ENCODE assay signal across 27 cellular contexts in the genomic region with DNA sequence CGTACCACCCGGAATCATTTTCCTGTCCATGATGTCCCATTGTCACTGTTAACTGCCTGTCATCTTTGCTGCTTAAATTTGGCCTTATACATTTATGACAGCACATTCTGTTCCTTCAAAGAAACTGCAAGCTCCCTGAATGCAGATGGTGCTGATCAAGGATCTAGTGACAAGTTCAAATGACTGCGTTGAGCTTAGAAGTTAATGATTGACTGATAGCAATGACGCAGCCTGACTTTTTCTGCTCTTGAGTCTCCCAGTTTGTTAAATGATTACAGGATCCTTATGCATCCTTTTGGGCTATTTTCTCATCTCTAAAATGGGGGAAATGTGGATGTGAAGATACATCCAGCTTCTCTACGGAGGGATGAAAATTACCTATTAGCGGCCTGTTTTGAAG.
A peak's percentile ranks its signal among the peaks of the same experiment; 100 is the strongest.
DNase-seq lines count a peak whose midpoint lies in the region; ATAC-seq, FAIRE-seq and TF ChIP-seq lines count a peak whose summit lies in the region.
"Had no signal": no experiment of that assay in that cellular context is flagged by ENCODE, and none has a peak within 500 bp of the region (broad histone marks: within the 10 kb centered on the region; RNA-seq: fewer than 3 reads in every experiment).

No MANE protein-coding gene starts in this region.

- DNase-seq in D721Med (ENCODE audit: insufficient read length, low spot score) = no peak
- peak; percentile 86 for DNase-seq in NCI-H82 (lab: John Stamatoyannopoulos, UW)
- peak; percentile 74 for DNase-seq in kidney tubule cell (ENCODE audit: low spot score)
- DNase-seq in type B pancreatic cell (ENCODE audit: extremely low spot score, unreplicated experiment) = no peak
- DNase-seq in NAMALWA (ENCODE audit: low spot score) = no peak
- DNase-seq in kidney = no peak
- DNase-seq in stimulated activated naive CD8-positive, alpha-beta T cell treated with anti-CD3 and anti-CD28 coated beads, Interleukin-15, amount 100 ng/mL, for 72 hours = no peak
- DNase-seq: activated CD4-positive, alpha-beta T cell treated with anti-CD3 and anti-CD28 coated beads, Interleukin-2, amount 50 U/mL, for 4 hours; activated CD4-positive, CD25-positive, alpha-beta regulatory T cell; activated CD8-positive, alpha-beta memory T cell treated with anti-CD3 and anti-CD28 coated beads, Interleukin-2, amount 50 U/mL, for 48 hours; activated naive CD4-positive, alpha-beta T cell treated with anti-CD3 and anti-CD28 coated beads for 36 hours; effector CD8-positive, alpha-beta T cell; Kasumi-1; naive thymus-derived CD4-positive, alpha-beta T cell; NCI-H1436; NCI-H2107; nucleus accumbens; psoas muscle; stimulated activated CD4-positive, alpha-beta T cell treated with anti-CD3 and anti-CD28 coated beads, Interleukin-15, amount 100 ng/mL, for 24 hours; stimulated activated CD4-positive, alpha-beta T cell treated with anti-CD3 and anti-CD28 coated beads, Interleukin-4, amount 100 ng/mL, for 4 hours had no signal

- no peaks in the 10 kb centered on the region for H3K9me3 Mint-ChIP-seq in type B pancreatic cell
- H3K9me3 Mint-ChIP-seq in stimulated activated naive CD8-positive, alpha-beta T cell treated with anti-CD3 and anti-CD28 coated beads, Interleukin-15, amount 100 ng/mL, for 72 hours = peaks cover 3 to 12% of the 10 kb centered on the region in 2 donors

- H3K9me3 ChIP-seq in kidney (ENCODE audit: control insufficient read depth in 1 of 2, low read length in 2 of 2) = peaks cover 0 to 2% of the 10 kb centered on the region in 2 donors
- H3K9me3 ChIP-seq: psoas muscle had no signal

- no peak overlapping the region for H3K4me3 ChIP-seq in kidney (ENCODE audit: low read length in 2 of 2)
- H3K4me3 ChIP-seq: coronary artery, psoas muscle, tibial nerve had no signal

- H3K36me3 ChIP-seq in kidney (ENCODE audit: control insufficient read depth in 1 of 2, insufficient read depth in 2 of 2, low read length in 2 of 2) = no peaks in the 10 kb centered on the region
- H3K36me3 ChIP-seq: tibial nerve had no signal

- H3K4me3 Mint-ChIP-seq in type B pancreatic cell = peak overlapping the region; percentile 32
- no peak overlapping the region for H3K4me3 Mint-ChIP-seq in stimulated activated naive CD8-positive, alpha-beta T cell treated with anti-CD3 and anti-CD28 coated beads, Interleukin-15, amount 100 ng/mL, for 72 hours
- H3K4me3 Mint-ChIP-seq: activated naive CD4-positive, alpha-beta T cell treated with anti-CD3 and anti-CD28 coated beads for 36 hours; activated T-helper 1 cell treated with anti-CD3 and anti-CD28 coated beads, Interleukin-12 subunit alpha, Interleukin-12 subunit beta, Interleukin-2, Interleukin-4 antibody, amounts not matched to agents 30 ng/mL and 10 ng/mL and 1 ng/mL, durations not matched to agents 14 hours and 24 hours and 36 hours; mesothelial cell of epicardium; naive thymus-derived CD4-positive, alpha-beta T cell; T-helper 1 cell treated with Interleukin-12 subunit alpha and Interleukin-12 subunit beta and Interleukin-4 antibody, amounts not matched to agents 30 μg/mL and 1 μg/mL, for 36 hours had no signal

- no peaks in the 10 kb centered on the region for H3K4me1 ChIP-seq in kidney (ENCODE audit: control insufficient read depth in 1 of 2, insufficient read depth in 1 of 2, low read depth in 1 of 2, low read length in 2 of 2)
- H3K4me1 ChIP-seq: psoas muscle, tibial nerve had no signal

- peak overlapping the region; percentile 80 for H3K27ac Mint-ChIP-seq in type B pancreatic cell
- H3K27ac Mint-ChIP-seq in stimulated activated naive CD8-positive, alpha-beta T cell treated with anti-CD3 and anti-CD28 coated beads, Interleukin-15, amount 100 ng/mL, for 72 hours = no peak overlapping the region
- H3K27ac Mint-ChIP-seq: activated naive CD4-positive, alpha-beta T cell treated with anti-CD3 and anti-CD28 coated beads for 36 hours; activated T-helper 1 cell treated with anti-CD3 and anti-CD28 coated beads, Interleukin-12 subunit alpha, Interleukin-12 subunit beta, Interleukin-2, Interleukin-4 antibody, amounts not matched to agents 30 ng/mL and 10 ng/mL and 1 ng/mL, durations not matched to agents 14 hours and 24 hours and 36 hours; mesothelial cell of epicardium; naive thymus-derived CD4-positive, alpha-beta T cell; T-helper 1 cell treated with Interleukin-12 subunit alpha and Interleukin-12 subunit beta and Interleukin-4 antibody, amounts not matched to agents 30 μg/mL and 1 μg/mL, for 36 hours had no signal

- no peaks in the 10 kb centered on the region for H3K27me3 Mint-ChIP-seq in type B pancreatic cell
- no peaks in the 10 kb centered on the region for H3K27me3 Mint-ChIP-seq in stimulated activated naive CD8-positive, alpha-beta T cell treated with anti-CD3 and anti-CD28 coated beads, Interleukin-15, amount 100 ng/mL, for 72 hours
- H3K27me3 Mint-ChIP-seq: naive thymus-derived CD4-positive, alpha-beta T cell had no signal

- ATAC-seq in stimulated activated naive CD8-positive, alpha-beta T cell treated with anti-CD3 and anti-CD28 coated beads, Interleukin-15, amount 100 ng/mL, for 72 hours = no peak
- ATAC-seq: naive thymus-derived CD4-positive, alpha-beta T cell; psoas muscle had no signal

- H3K36me3 Mint-ChIP-seq in type B pancreatic cell = no peaks in the 10 kb centered on the region
- H3K36me3 Mint-ChIP-seq: mesothelial cell of epicardium; naive thymus-derived CD4-positive, alpha-beta T cell had no signal

- intact Hi-C loops in kidney (cut with DNase I) = no loop called here

- H3K4me1 Mint-ChIP-seq in type B pancreatic cell (ENCODE audit: unreplicated experiment) = peaks cover 10% of the 10 kb centered on the region
- no peaks in the 10 kb centered on the region for H3K4me1 Mint-ChIP-seq in stimulated activated naive CD8-positive, alpha-beta T cell treated with anti-CD3 and anti-CD28 coated beads, Interleukin-15, amount 100 ng/mL, for 72 hours
- H3K4me1 Mint-ChIP-seq: mesothelial cell of epicardium; naive thymus-derived CD4-positive, alpha-beta T cell had no signal

- H3K27ac ChIP-seq in kidney (ENCODE audit: low read depth in 2 of 2, low read length in 2 of 2) = no peak overlapping the region
- H3K27ac ChIP-seq: coronary artery, epithelial cell of prostate, psoas muscle, tibial nerve had no signal

- H3K9ac ChIP-seq in kidney (ENCODE audit: low read length in 2 of 2) = no peak overlapping the region

- FAIRE-seq in D721Med (lab: Jason Lieb, UNC) (peak; percentile 91), kidney (lab: Jason Lieb, UNC) (no peak)
- FAIRE-seq: GM12892 had no signal

- TF ChIP-seq CTCF in D721Med (IDR thresholded peaks at IDR 0.05; ENCODE audit: insufficient read depth, missing control alignments) (no peak), type B pancreatic cell (conservative IDR thresholded peaks at IDR 0.05) (no peak), kidney (IDR thresholded peaks at IDR 0.05; ENCODE audit: borderline replicate concordance, extremely low read depth, insufficient read depth) (no peak)

Comparison
In these comparisons a context has a peak if more than half of its experiments do, and no peak if none do; other contexts are left out.
1. DNase-seq: peak in NCI-H82 (single experiment) and kidney tubule cell (single experiment); none in D721Med (single experiment), type B pancreatic cell (single experiment), NAMALWA (single experiment), kidney (single experiment) and stimulated activated naive CD8-positive, alpha-beta T cell treated with anti-CD3 and anti-CD28 coated beads, Interleukin-15, amount 100 ng/mL, for 72 hours (0 of 2).